In the genomic region with DNA sequence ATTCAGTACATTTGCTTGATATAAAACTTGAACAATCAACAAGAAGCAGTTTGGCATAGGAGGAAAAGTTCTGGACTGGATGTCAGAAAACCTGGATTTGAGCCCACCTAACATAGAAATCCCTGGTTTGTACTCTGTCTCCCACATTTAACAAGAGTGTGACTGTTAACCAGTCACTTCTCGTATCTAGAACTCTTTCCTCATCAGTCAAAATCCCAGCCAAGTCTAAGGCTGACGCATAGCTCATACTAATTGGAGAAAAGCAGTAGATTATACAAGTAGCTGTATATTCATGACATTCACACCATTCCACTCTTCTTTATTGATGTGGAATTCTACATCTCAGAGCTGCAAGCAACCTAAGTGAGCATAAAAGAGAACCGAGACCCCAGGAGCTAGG, we compare ENCODE assay signal across 14 cellular contexts.
DNase-seq lines count a peak whose midpoint lies in the region; TF ChIP-seq lines count a peak whose summit lies in the region.
"Had no signal": no experiment of that assay in that cellular context is flagged by ENCODE, and none has a peak within 500 bp of the region (broad histone marks: within the 10 kb centered on the region; RNA-seq: fewer than 3 reads in every experiment).

No MANE protein-coding gene starts in this region.

- no peak overlapping the region for H3K4me3 ChIP-seq in fibroblast of the aortic adventitia (ENCODE audit: low read depth, low read length)
- H3K4me3 ChIP-seq: GM23338 had no signal

- DNase-seq in NOMO-1 treated with DMSO at 0.1 percent for 48 hours (lab: John Stamatoyannopoulos, UW; ENCODE audit: unreplicated experiment) (peak; percentile 14), NOMO-1 treated with dmso at 0.1 percent for 144 hours (lab: John Stamatoyannopoulos, UW; ENCODE audit: unreplicated experiment) (no peak), astrocyte of the hippocampus (ENCODE audit: low read depth, low spot score) (peak; percentile 59), fibroblast of the aortic adventitia (ENCODE audit: low read depth) (peak; percentile 10), superior temporal gyrus (ENCODE audit: extremely low spot score) (peak; percentile 62), CD1c-positive myeloid dendritic cell (ENCODE audit: extremely low spot score) (no peak), NCI-H2081 treated with DMSO at 0.1 percent for 48 hours (lab: John Stamatoyannopoulos, UW) (no peak), NCI-H1105 (lab: John Stamatoyannopoulos, UW) (no peak)
- DNase-seq: BE2C; C1 segment of cervical spinal cord; Caco-2; CD4-positive, alpha-beta T cell; HCEC 1CT had no signal

- TF ChIP-seq CTCF in fibroblast of the aortic adventitia (IDR thresholded peaks at IDR 0.05; ENCODE audit: insufficient read depth, low read length), result no peak

Comparison
In these comparisons a context has a peak if more than half of its experiments do, and no peak if none do; other contexts are left out.
1. DNase-seq: peak in NOMO-1 treated with DMSO at 0.1 percent for 48 hours (single experiment), astrocyte of the hippocampus (single experiment), fibroblast of the aortic adventitia (single experiment) and superior temporal gyrus (single experiment); none in NOMO-1 treated with dmso at 0.1 percent for 144 hours (single experiment), CD1c-positive myeloid dendritic cell (single experiment), NCI-H2081 treated with DMSO at 0.1 percent for 48 hours (single experiment) and NCI-H1105 (single experiment).